In the genomic region with DNA sequence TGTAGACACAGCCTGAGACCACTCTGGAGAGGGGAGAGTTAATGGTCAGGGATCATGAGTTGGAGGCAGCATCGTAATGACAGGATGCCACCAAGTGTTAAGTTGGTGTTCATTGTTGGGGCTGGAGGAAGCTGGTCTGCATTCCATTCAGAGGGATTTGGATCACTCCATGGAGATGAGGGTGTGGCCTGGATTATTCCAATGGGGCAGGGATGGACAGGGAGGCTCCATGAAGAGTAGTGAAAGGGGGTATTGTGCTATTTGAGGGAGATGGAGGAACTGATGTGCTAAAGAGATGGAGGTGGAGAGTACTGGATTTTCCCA, we compare ENCODE assay signal across 9 cellular contexts. TPM values are rescaled to one million over a fixed set of nuclear protein-coding genes. Genes with fewer than 3 reads are reported as not detected.
DNase-seq lines count a peak whose midpoint lies in the region; ATAC-seq and TF ChIP-seq lines count a peak whose summit lies in the region.
"Had no signal": no experiment of that assay in that cellular context is flagged by ENCODE, and none has a peak within 500 bp of the region (broad histone marks: within the 10 kb centered on the region; RNA-seq: fewer than 3 reads in every experiment).

No MANE protein-coding gene starts in this region.

- TF ChIP-seq CTCF in BJ (IDR thresholded peaks at IDR 0.05; ENCODE audit: insufficient read depth, low read depth, low read length) (no peak), HFF-Myc (IDR thresholded peaks at IDR 0.05; ENCODE audit: low read depth, low read length, missing control alignments) (no peak), mammary epithelial cell (conservative IDR thresholded peaks at IDR 0.05 in 1 of 2, IDR thresholded peaks at IDR 0.05 in 1 of 2; ENCODE audit: extremely low read depth in 1 of 2, insufficient read depth in 1 of 2, low read depth in 1 of 2, low read length in 2 of 2) (no peak), left lung (IDR thresholded peaks at IDR 0.05) (no peak)

- 30% methylated on average over 1 of the region's 1 CpG for WGBS in mammary epithelial cell (ENCODE audit: low coverage, missing lambda C conversion rate)

- H3K36me3 ChIP-seq in BJ (ENCODE audit: control insufficient read depth, insufficient read depth, low read length), result no peaks in the 10 kb centered on the region; the same call in 1 of the 2 replicates
- H3K36me3 ChIP-seq in mammary epithelial cell (ENCODE audit: insufficient read depth, low read length), result peaks cover 3% of the 10 kb centered on the region
- H3K36me3 ChIP-seq in left lung, result peaks cover 0 to 15% of the 10 kb centered on the region in 2 donors

- dilution Hi-C loops in mammary epithelial cell (cut with HindIII; ENCODE audit: low sequenced_read_pairs), result loop anchor here (5.0 kb wide), 1 partner anchor 51 kb away; no protein-coding TSS in a partner anchor

- BruUV-seq in mammary epithelial cell (replicated peaks; lab: Mats Ljungman, UMichigan), result no TSS peak

- H3K27ac ChIP-seq in mammary epithelial cell (ENCODE audit: insufficient read depth, low read depth, low read length) (no peak overlapping the region), left lung (no peak overlapping the region)

- intact Hi-C loops in mammary epithelial cell (cut with micrococcal nuclease), result no loop called here
- intact Hi-C loops in left lung (cut with DNase I), result no loop called here
- intact Hi-C loops in activated T-helper 1 cell treated with anti-CD3 and anti-CD28 coated beads, Interleukin-12 subunit alpha, Interleukin-12 subunit beta, Interleukin-2, Interleukin-4 antibody, amounts not matched to agents 30 ng/mL and 10 ng/mL and 1 ng/mL, durations not matched to agents 14 hours and 24 hours and 36 hours (cut with micrococcal nuclease), result no loop called here

- peaks cover 6% of the 10 kb centered on the region for H3K4me1 Mint-ChIP-seq in activated T-helper 1 cell treated with anti-CD3 and anti-CD28 coated beads, Interleukin-12 subunit alpha, Interleukin-12 subunit beta, Interleukin-2, Interleukin-4 antibody, amounts not matched to agents 30 ng/mL and 10 ng/mL and 1 ng/mL, durations not matched to agents 14 hours and 24 hours and 36 hours (ENCODE audit: low read depth)

- H3K4me3 ChIP-seq in BJ (ENCODE audit: low read depth, low read length), result no peak overlapping the region
- H3K4me3 ChIP-seq in HFF-Myc (replicated peaks; ENCODE audit: low read depth, low read length), result no peak overlapping the region
- H3K4me3 ChIP-seq in mammary epithelial cell (replicated peaks in 1 of 3; ENCODE audit: insufficient read depth in 1 of 3, low read depth in 2 of 3, low read length in 3 of 3), result no peak overlapping the region
- H3K4me3 ChIP-seq in left lung, result no peak overlapping the region

- H3K79me2 ChIP-seq in mammary epithelial cell (ENCODE audit: insufficient read depth, low read length), result no peaks in the 10 kb centered on the region

- H3K27me3 Mint-ChIP-seq in activated T-helper 1 cell treated with anti-CD3 and anti-CD28 coated beads, Interleukin-12 subunit alpha, Interleukin-12 subunit beta, Interleukin-2, Interleukin-4 antibody, amounts not matched to agents 30 ng/mL and 10 ng/mL and 1 ng/mL, durations not matched to agents 14 hours and 24 hours and 36 hours (ENCODE audit: insufficient read depth), result no peaks in the 10 kb centered on the region

- peak; percentile 43 for ATAC-seq in left lung

- CTCF ChIA-PET in BJ (lab: Yijun Ruan, JAX) (interaction anchor here (1.0 kb wide), 1 partner anchor 63 kb away, joined by 3 read pairs; no protein-coding TSS in a partner anchor), mammary epithelial cell (lab: Charles Lee; ENCODE audit: low non-redundant PET) (no interaction called here)

- peaks cover 12% of the 10 kb centered on the region for H3K4me1 ChIP-seq in mammary epithelial cell (ENCODE audit: insufficient read depth, low read length)
- H3K4me1 ChIP-seq in left lung, result peaks cover 0 to 9% of the 10 kb centered on the region in 2 donors

- no peak overlapping the region for H2AFZ ChIP-seq in mammary epithelial cell (ENCODE audit: low read depth, low read length)

- no peak overlapping the region for H3K9ac ChIP-seq in mammary epithelial cell (ENCODE audit: insufficient read depth, low read length)

- no peak overlapping the region for H3K4me3 Mint-ChIP-seq in activated T-helper 1 cell treated with anti-CD3 and anti-CD28 coated beads, Interleukin-12 subunit alpha, Interleukin-12 subunit beta, Interleukin-2, Interleukin-4 antibody, amounts not matched to agents 30 ng/mL and 10 ng/mL and 1 ng/mL, durations not matched to agents 14 hours and 24 hours and 36 hours

- H3K27ac Mint-ChIP-seq in activated T-helper 1 cell treated with anti-CD3 and anti-CD28 coated beads, Interleukin-12 subunit alpha, Interleukin-12 subunit beta, Interleukin-2, Interleukin-4 antibody, amounts not matched to agents 30 ng/mL and 10 ng/mL and 1 ng/mL, durations not matched to agents 14 hours and 24 hours and 36 hours, result no peak overlapping the region

- POLR2A ChIA-PET in BJ (lab: Charles Lee), result interaction anchor here (0.8 kb wide), 1 partner anchor 33 kb away, joined by 3 read pairs; no protein-coding TSS in a partner anchor

- no peak overlapping the region for H3K4me2 ChIP-seq in mammary epithelial cell (ENCODE audit: insufficient read depth, low read depth, low read length)

- in situ Hi-C loops in mammary epithelial cell (cut with MboI; ENCODE audit: low sequenced_read_pairs in 2 of 2), result loop anchor here in 1 of 2 donors (5.0 kb wide), 1 partner anchor 81 kb away; a partner anchor contains a TSS

- H3K27me3 ChIP-seq in BJ (ENCODE audit: control insufficient read depth, insufficient read depth, low read length), result no peaks in the 10 kb centered on the region
- H3K27me3 ChIP-seq in mammary epithelial cell (ENCODE audit: insufficient read depth, low read length), result no peaks in the 10 kb centered on the region
- H3K27me3 ChIP-seq in left lung, result no peaks in the 10 kb centered on the region

- H4K20me1 ChIP-seq in mammary epithelial cell (ENCODE audit: insufficient read depth, low read length), result no peaks in the 10 kb centered on the region

- H3K36me3 Mint-ChIP-seq in activated T-helper 1 cell treated with anti-CD3 and anti-CD28 coated beads, Interleukin-12 subunit alpha, Interleukin-12 subunit beta, Interleukin-2, Interleukin-4 antibody, amounts not matched to agents 30 ng/mL and 10 ng/mL and 1 ng/mL, durations not matched to agents 14 hours and 24 hours and 36 hours (ENCODE audit: low read depth), result peaks cover 28% of the 10 kb centered on the region

- H3K9me3 ChIP-seq in mammary epithelial cell (replicated peaks; ENCODE audit: insufficient read depth, low read length) (no peaks in the 10 kb centered on the region), left lung (no peaks in the 10 kb centered on the region)

- no peaks in the 10 kb centered on the region for H3K9me3 Mint-ChIP-seq in activated T-helper 1 cell treated with anti-CD3 and anti-CD28 coated beads, Interleukin-12 subunit alpha, Interleukin-12 subunit beta, Interleukin-2, Interleukin-4 antibody, amounts not matched to agents 30 ng/mL and 10 ng/mL and 1 ng/mL, durations not matched to agents 14 hours and 24 hours and 36 hours

- DNase-seq in BJ (ENCODE audit: low read depth) (peak; percentile 39), HFF-Myc (ENCODE audit: extremely low read depth, low read depth) (peak; percentile 39), mammary epithelial cell (peak; percentile 33), left lung (no peak), NCI-H446 treated with DMSO at 0.1 percent for 48 hours (lab: John Stamatoyannopoulos, UW) (no peak)
- no peak for DNase-seq in activated effector memory CD4-positive, alpha-beta T cell treated with Interleukin-2 at 50 U/mL for 16 hours
- DNase-seq in activated T-helper 1 cell treated with anti-CD3 and anti-CD28 coated beads, Interleukin-12 subunit alpha, Interleukin-12 subunit beta, Interleukin-2, Interleukin-4 antibody, amounts not matched to agents 30 ng/mL and 10 ng/mL and 1 ng/mL, durations not matched to agents 14 hours and 24 hours and 36 hours (ENCODE audit: low spot score), result no peak
- no peak for DNase-seq in stimulated activated CD4-positive, alpha-beta T cell treated with anti-CD3 and anti-CD28 coated beads, Interleukin-15, amount 100 ng/mL, for 24 hours
- DNase-seq: SHP77 had no signal

RNA-seq across cellular contexts. Expression of a gene that starts 1.1 kb away (rescaled TPM):
- polyA plus RNA-seq in BJ (2011; rRNA removed) (1.2 and 1.9 TPM in 2 replicates), mammary epithelial cell (1.8 TPM)
- not detected in 2 replicates for polyA minus RNA-seq in BJ (2011; rRNA and poly(A)+ RNA removed)
- total RNA-seq in mammary epithelial cell (1 to 10 TPM in 1 of 2 donors, under 1 TPM in 1; 0.33 to 3.2 TPM), left lung (1 to 10 TPM; 1.3 to 3.9 TPM)
- not detected for polyA minus RNA-seq in mammary epithelial cell
- 16.7 and 17.0 TPM in 2 replicates for total RNA-seq in activated T-helper 1 cell treated with anti-CD3 and anti-CD28 coated beads, Interleukin-12 subunit alpha, Interleukin-12 subunit beta, Interleukin-2, Interleukin-4 antibody, amounts not matched to agents 30 ng/mL and 10 ng/mL and 1 ng/mL, durations not matched to agents 14 hours and 24 hours and 36 hours

RNA-seq across cellular contexts. Expression of a gene that starts 13.5 kb away (rescaled TPM):
- polyA plus RNA-seq in BJ (2011; rRNA removed), result 0.16 and 0.29 TPM in 2 replicates
- polyA minus RNA-seq in BJ (2011; rRNA and poly(A)+ RNA removed), result 0.21 and 0.28 TPM in 2 replicates
- 1 to 10 TPM; 1.2 to 1.5 TPM for total RNA-seq in mammary epithelial cell
- polyA plus RNA-seq in mammary epithelial cell, result 0.80 TPM
- not detected for polyA minus RNA-seq in mammary epithelial cell
- total RNA-seq in left lung, result 1 to 10 TPM; 4.6 to 5.0 TPM
- total RNA-seq in activated T-helper 1 cell treated with anti-CD3 and anti-CD28 coated beads, Interleukin-12 subunit alpha, Interleukin-12 subunit beta, Interleukin-2, Interleukin-4 antibody, amounts not matched to agents 30 ng/mL and 10 ng/mL and 1 ng/mL, durations not matched to agents 14 hours and 24 hours and 36 hours, result 2.9 and 5.0 TPM in 2 replicates

RNA-seq across cellular contexts. Expression of a gene that starts 23.8 kb away (rescaled TPM):
- polyA plus RNA-seq in BJ (2011; rRNA removed), result 9.2 and 10.7 TPM in 2 replicates
- polyA minus RNA-seq in BJ (2011; rRNA and poly(A)+ RNA removed), result 8.7 and 11.5 TPM in 2 replicates
- total RNA-seq in mammary epithelial cell, result 10 to 100 TPM in 1 of 2 donors, 1 to 10 TPM in 1; 9.3 to 28.3 TPM
- polyA plus RNA-seq in mammary epithelial cell, result 12.3 TPM
- 57.7 TPM for polyA minus RNA-seq in mammary epithelial cell
- 10 to 100 TPM in 1 of 2 donors, 1 to 10 TPM in 1; 9.7 to 20.0 TPM for total RNA-seq in left lung
- 80.5 and 83.4 TPM in 2 replicates for total RNA-seq in activated T-helper 1 cell treated with anti-CD3 and anti-CD28 coated beads, Interleukin-12 subunit alpha, Interleukin-12 subunit beta, Interleukin-2, Interleukin-4 antibody, amounts not matched to agents 30 ng/mL and 10 ng/mL and 1 ng/mL, durations not matched to agents 14 hours and 24 hours and 36 hours

RNA-seq across cellular contexts. Expression of a gene that starts 27.2 kb away (rescaled TPM):
- polyA plus RNA-seq in BJ (2011; rRNA removed) (820 and 866 TPM in 2 replicates), mammary epithelial cell (872 TPM)
- 346 and 592 TPM in 2 replicates for polyA minus RNA-seq in BJ (2011; rRNA and poly(A)+ RNA removed)
- total RNA-seq in mammary epithelial cell (100 to 1,000 TPM; 343 to 506 TPM), left lung (100 to 1,000 TPM; 283 to 465 TPM)
- 679 TPM for polyA minus RNA-seq in mammary epithelial cell
- 398 and 399 TPM in 2 replicates for total RNA-seq in activated T-helper 1 cell treated with anti-CD3 and anti-CD28 coated beads, Interleukin-12 subunit alpha, Interleukin-12 subunit beta, Interleukin-2, Interleukin-4 antibody, amounts not matched to agents 30 ng/mL and 10 ng/mL and 1 ng/mL, durations not matched to agents 14 hours and 24 hours and 36 hours

RNA-seq across cellular contexts. Expression of a gene that starts 32.0 kb away (rescaled TPM):
- 10.9 and 33.9 TPM in 2 replicates for polyA plus RNA-seq in BJ (2011; rRNA removed)
- 41.2 and 76.9 TPM in 2 replicates for polyA minus RNA-seq in BJ (2011; rRNA and poly(A)+ RNA removed)
- 100 to 1,000 TPM in 1 of 2 donors, 10 to 100 TPM in 1; 71.8 to 131 TPM for total RNA-seq in mammary epithelial cell
- polyA plus RNA-seq in mammary epithelial cell, result 51.9 TPM
- polyA minus RNA-seq in mammary epithelial cell, result 243 TPM
- 100 to 1,000 TPM in 1 of 2 donors, 10 to 100 TPM in 1; 43.6 to 103 TPM for total RNA-seq in left lung
- total RNA-seq in activated T-helper 1 cell treated with anti-CD3 and anti-CD28 coated beads, Interleukin-12 subunit alpha, Interleukin-12 subunit beta, Interleukin-2, Interleukin-4 antibody, amounts not matched to agents 30 ng/mL and 10 ng/mL and 1 ng/mL, durations not matched to agents 14 hours and 24 hours and 36 hours, result 150 and 161 TPM in 2 replicates

Comparison
In these comparisons a context has a peak if more than half of its experiments do, and no peak if none do; other contexts are left out.
1. DNase-seq: peak in BJ (single experiment), HFF-Myc (single experiment) and mammary epithelial cell (single experiment); none in left lung (0 of 2), NCI-H446 treated with DMSO at 0.1 percent for 48 hours (single experiment), activated effector memory CD4-positive, alpha-beta T cell treated with Interleukin-2 at 50 U/mL for 16 hours (single experiment), activated T-helper 1 cell treated with anti-CD3 and anti-CD28 coated beads, Interleukin-12 subunit alpha, Interleukin-12 subunit beta, Interleukin-2, Interleukin-4 antibody, amounts not matched to agents 30 ng/mL and 10 ng/mL and 1 ng/mL, durations not matched to agents 14 hours and 24 hours and 36 hours (single experiment) and stimulated activated CD4-positive, alpha-beta T cell treated with anti-CD3 and anti-CD28 coated beads, Interleukin-15, amount 100 ng/mL, for 24 hours (single experiment).